ENCODE assay signal across 31 cellular contexts in genomic region chr21:17745086-17745485, GRCh38.
DNase-seq lines count a peak whose midpoint lies in the region; ATAC-seq and TF ChIP-seq lines count a peak whose summit lies in the region.
"Had no signal": no experiment of that assay in that cellular context is flagged by ENCODE, and none has a peak within 500 bp of the region (broad histone marks: within the 10 kb centered on the region; RNA-seq: fewer than 3 reads in every experiment).

No MANE protein-coding gene starts in this region.

- H2AK5ac ChIP-seq in trophoblast cell (ENCODE audit: low read length), result no peak overlapping the region

- no peak overlapping the region for H3K4me3 Mint-ChIP-seq in activated naive CD4-positive, alpha-beta T cell treated with anti-CD3 and anti-CD28 coated beads, Interleukin-2, amount 50 U/mL, for 24 hours
- no peak overlapping the region for H3K4me3 Mint-ChIP-seq in activated naive CD4-positive, alpha-beta T cell treated with anti-CD3 and anti-CD28 coated beads, Interleukin-2, amount 10 ng/mL, durations not matched to agents 7 days and 5 days
- peak overlapping the region; percentile 17 for H3K4me3 Mint-ChIP-seq in Caco-2 (ENCODE audit: unreplicated experiment)
- no peak overlapping the region for H3K4me3 Mint-ChIP-seq in stimulated activated effector memory CD8-positive, alpha-beta T cell treated with anti-CD3 and anti-CD28 coated beads, Interleukin-12 subunit alpha, Interleukin-12 subunit beta, amount 100 ng/mL, for 72 hours
- H3K4me3 Mint-ChIP-seq: B cell; CD14-positive monocyte; CD4-positive, alpha-beta memory T cell; CD4-positive, alpha-beta T cell; CD4-positive, CD25-positive, alpha-beta regulatory T cell; CD8-positive, alpha-beta memory T cell; CD8-positive, alpha-beta T cell had no signal

- H2AFZ ChIP-seq in trophoblast cell (ENCODE audit: insufficient read depth, low read length, poor library complexity), result no peak overlapping the region

- no peaks in the 10 kb centered on the region for H3K36me3 Mint-ChIP-seq in activated naive CD4-positive, alpha-beta T cell treated with anti-CD3 and anti-CD28 coated beads, Interleukin-2, amount 50 U/mL, for 24 hours
- no peaks in the 10 kb centered on the region for H3K36me3 Mint-ChIP-seq in activated naive CD4-positive, alpha-beta T cell treated with anti-CD3 and anti-CD28 coated beads, Interleukin-2, amount 10 ng/mL, durations not matched to agents 7 days and 5 days
- H3K36me3 Mint-ChIP-seq in Caco-2 (ENCODE audit: insufficient read depth, unreplicated experiment), result peaks cover 9% of the 10 kb centered on the region
- no peaks in the 10 kb centered on the region for H3K36me3 Mint-ChIP-seq in stimulated activated effector memory CD8-positive, alpha-beta T cell treated with anti-CD3 and anti-CD28 coated beads, Interleukin-12 subunit alpha, Interleukin-12 subunit beta, amount 100 ng/mL, for 72 hours
- H3K36me3 Mint-ChIP-seq: CD14-positive monocyte; CD4-positive, CD25-positive, alpha-beta regulatory T cell had no signal

- TF ChIP-seq CTCF in Caco-2 (IDR thresholded peaks at IDR 0.05; ENCODE audit: insufficient read depth in 1 of 2, low read depth in 1 of 2, low read length in 1 of 2, severe bottlenecking in 1 of 2, unreplicated experiment in 1 of 2), result no peak

- H3K18ac ChIP-seq in trophoblast cell (ENCODE audit: low read length), result no peak overlapping the region

- H3K4me3 ChIP-seq in Caco-2 (ENCODE audit: low read depth, low read length) (no peak overlapping the region), trophoblast cell (ENCODE audit: low read depth, low read length) (no peak overlapping the region)
- H3K4me3 ChIP-seq: A549; BLaER1; BLaER1 treated with 17β-estradiol and CSF1 and Interleukin-3, amounts not matched to agents 10 nM and 100 nM had no signal

- H3K4me1 ChIP-seq in Caco-2, result peaks cover 26% of the 10 kb centered on the region
- H3K4me1 ChIP-seq in trophoblast cell (ENCODE audit: control insufficient read depth in 1 of 2, insufficient read depth in 2 of 2, low read length in 2 of 2), result no peaks in the 10 kb centered on the region
- H3K4me1 ChIP-seq: A549; BE2C; BLaER1; BLaER1 treated with 17β-estradiol and CSF1 and Interleukin-3, amounts not matched to agents 10 nM and 100 nM had no signal

- H3K27me3 Mint-ChIP-seq in activated naive CD4-positive, alpha-beta T cell treated with anti-CD3 and anti-CD28 coated beads, Interleukin-2, amount 50 U/mL, for 24 hours, result no peaks in the 10 kb centered on the region
- H3K27me3 Mint-ChIP-seq in activated naive CD4-positive, alpha-beta T cell treated with anti-CD3 and anti-CD28 coated beads, Interleukin-2, amount 10 ng/mL, durations not matched to agents 7 days and 5 days, result no peaks in the 10 kb centered on the region
- H3K27me3 Mint-ChIP-seq in Caco-2 (ENCODE audit: insufficient read depth, unreplicated experiment), result no peaks in the 10 kb centered on the region
- H3K27me3 Mint-ChIP-seq: B cell; CD4-positive, alpha-beta memory T cell; CD4-positive, alpha-beta T cell; CD4-positive, CD25-positive, alpha-beta regulatory T cell; CD8-positive, alpha-beta memory T cell had no signal

- BruUV-seq in Caco-2 (replicated peaks; lab: Mats Ljungman, UMichigan), result no TSS peak

- H3K9me3 Mint-ChIP-seq in activated naive CD4-positive, alpha-beta T cell treated with anti-CD3 and anti-CD28 coated beads, Interleukin-2, amount 50 U/mL, for 24 hours, result no peaks in the 10 kb centered on the region
- H3K9me3 Mint-ChIP-seq in activated naive CD4-positive, alpha-beta T cell treated with anti-CD3 and anti-CD28 coated beads, Interleukin-2, amount 10 ng/mL, durations not matched to agents 7 days and 5 days, result peaks cover 15% of the 10 kb centered on the region
- H3K9me3 Mint-ChIP-seq in Caco-2 (ENCODE audit: unreplicated experiment), result no peaks in the 10 kb centered on the region
- no peaks in the 10 kb centered on the region for H3K9me3 Mint-ChIP-seq in stimulated activated effector memory CD8-positive, alpha-beta T cell treated with anti-CD3 and anti-CD28 coated beads, Interleukin-12 subunit alpha, Interleukin-12 subunit beta, amount 100 ng/mL, for 72 hours
- H3K9me3 Mint-ChIP-seq: CD4-positive, alpha-beta T cell had no signal

- H3K9ac ChIP-seq in trophoblast cell (ENCODE audit: low read length), result no peak overlapping the region
- H3K9ac ChIP-seq: BLaER1; BLaER1 treated with 17β-estradiol and CSF1 and Interleukin-3, amounts not matched to agents 10 nM and 100 nM had no signal

- no peak overlapping the region for H2BK120ac ChIP-seq in trophoblast cell (ENCODE audit: insufficient read depth, low read length, poor library complexity)

- H3K23ac ChIP-seq in trophoblast cell (ENCODE audit: low read length), result no peak overlapping the region

- H3K4ac ChIP-seq in trophoblast cell (ENCODE audit: low read depth, low read length), result no peak overlapping the region

- H3K4me2 ChIP-seq in trophoblast cell (ENCODE audit: low read length), result no peak overlapping the region
- H3K4me2 ChIP-seq: A549; BLaER1; BLaER1 treated with 17β-estradiol and CSF1 and Interleukin-3, amounts not matched to agents 10 nM and 100 nM had no signal

- peaks cover 13% of the 10 kb centered on the region for H3K4me1 Mint-ChIP-seq in activated naive CD4-positive, alpha-beta T cell treated with anti-CD3 and anti-CD28 coated beads, Interleukin-2, amount 50 U/mL, for 24 hours
- H3K4me1 Mint-ChIP-seq in activated naive CD4-positive, alpha-beta T cell treated with anti-CD3 and anti-CD28 coated beads, Interleukin-2, amount 10 ng/mL, durations not matched to agents 7 days and 5 days, result no peaks in the 10 kb centered on the region
- H3K4me1 Mint-ChIP-seq in Caco-2 (ENCODE audit: low read depth, unreplicated experiment), result peaks cover 32% of the 10 kb centered on the region
- peaks cover 13% of the 10 kb centered on the region for H3K4me1 Mint-ChIP-seq in stimulated activated effector memory CD8-positive, alpha-beta T cell treated with anti-CD3 and anti-CD28 coated beads, Interleukin-12 subunit alpha, Interleukin-12 subunit beta, amount 100 ng/mL, for 72 hours
- H3K4me1 Mint-ChIP-seq: B cell had no signal

- WGBS in trophoblast cell (ENCODE audit: extremely low coverage, insufficient coverage, insufficient read length), result no CpG with 5 or more reads among the region's 6 CpGs

- H2BK5ac ChIP-seq in trophoblast cell (ENCODE audit: low read depth, low read length, poor library complexity), result no peak overlapping the region

- no peak overlapping the region for H3K27ac ChIP-seq in trophoblast cell (ENCODE audit: low read depth, low read length)
- H3K27ac ChIP-seq: 22Rv1; A549; BLaER1; BLaER1 treated with 17β-estradiol and CSF1 and Interleukin-3, amounts not matched to agents 10 nM and 100 nM; C4-2B had no signal

- H4K91ac ChIP-seq in trophoblast cell (ENCODE audit: low read depth, low read length), result no peak overlapping the region

- no peak overlapping the region for H4K8ac ChIP-seq in trophoblast cell (ENCODE audit: low read depth, low read length)

- no peaks in the 10 kb centered on the region for H3K36me3 ChIP-seq in Caco-2 (ENCODE audit: control insufficient read depth, insufficient read depth, low read length)
- H3K36me3 ChIP-seq in trophoblast cell (ENCODE audit: control insufficient read depth in 1 of 2, insufficient read depth in 2 of 2, low read length in 2 of 2), result peaks cover 0 to 6% of the 10 kb centered on the region in 2 experiments
- H3K36me3 ChIP-seq: BE2C; BLaER1; BLaER1 treated with 17β-estradiol and CSF1 and Interleukin-3, amounts not matched to agents 10 nM and 100 nM had no signal

- H2BK12ac ChIP-seq in trophoblast cell (ENCODE audit: low read length), result no peak overlapping the region

- CTCF ChIA-PET in activated naive CD4-positive, alpha-beta T cell treated with anti-CD3 and anti-CD28 coated beads, Interleukin-2, amount 10 ng/mL, durations not matched to agents 7 days and 5 days (lab: Charles Lee), result no interaction called here
- CTCF ChIA-PET in Caco-2 (lab: Charles Lee), result interaction anchor here (0.6 kb wide), 1 partner anchor 33 kb away, joined by 3 read pairs; no protein-coding TSS in a partner anchor

- peak overlapping the region; percentile 68 for H3K27ac Mint-ChIP-seq in activated naive CD4-positive, alpha-beta T cell treated with anti-CD3 and anti-CD28 coated beads, Interleukin-2, amount 50 U/mL, for 24 hours
- no peak overlapping the region for H3K27ac Mint-ChIP-seq in activated naive CD4-positive, alpha-beta T cell treated with anti-CD3 and anti-CD28 coated beads, Interleukin-2, amount 10 ng/mL, durations not matched to agents 7 days and 5 days
- peak overlapping the region; percentile 63 for H3K27ac Mint-ChIP-seq in Caco-2 (ENCODE audit: unreplicated experiment)
- H3K27ac Mint-ChIP-seq in stimulated activated effector memory CD8-positive, alpha-beta T cell treated with anti-CD3 and anti-CD28 coated beads, Interleukin-12 subunit alpha, Interleukin-12 subunit beta, amount 100 ng/mL, for 72 hours, result no peak overlapping the region
- H3K27ac Mint-ChIP-seq: B cell; CD14-positive monocyte; CD4-positive, alpha-beta memory T cell; CD4-positive, alpha-beta T cell; CD8-positive, alpha-beta T cell had no signal

- peaks cover 4% of the 10 kb centered on the region for H3K79me1 ChIP-seq in trophoblast cell (ENCODE audit: low read length)

- no peak for DNase-seq in activated naive CD4-positive, alpha-beta T cell treated with anti-CD3 and anti-CD28 coated beads, Interleukin-2, amount 10 ng/mL, durations not matched to agents 7 days and 5 days
- DNase-seq in Caco-2 (peak; percentile 35 to 45), trophoblast cell (peak; percentile 83 to 91), AML-193 (lab: John Stamatoyannopoulos, UW) (no peak)
- DNase-seq in stimulated activated effector memory CD8-positive, alpha-beta T cell treated with anti-CD3 and anti-CD28 coated beads, Interleukin-12 subunit alpha, Interleukin-12 subunit beta, amount 100 ng/mL, for 72 hours (ENCODE audit: low spot score in 2 of 2), result no peak
- DNase-seq: 8988T; ACHN; BE2C; C1 segment of cervical spinal cord; Calu3; CD4-positive, alpha-beta memory T cell; CD4-positive, alpha-beta T cell; CD4-positive, CD25-positive, alpha-beta regulatory T cell; CD8-positive, alpha-beta memory T cell; CD8-positive, alpha-beta T cell; COR-L47; DMS 273 treated with DMSO at 0.1 percent for 48 hours; DMS153; DMS53; DMS79; DMS79 treated with DMSO at 0.1 percent for 48 hours; DND-41; EL had no signal

- H3K9me3 ChIP-seq in Caco-2, result no peaks in the 10 kb centered on the region; the same call in 1 of the 2 replicates
- H3K9me3 ChIP-seq in trophoblast cell (ENCODE audit: insufficient read depth, low read depth, low read length), result peaks cover 7% of the 10 kb centered on the region
- H3K9me3 ChIP-seq: A549, BE2C had no signal

- intact Hi-C loops in Caco-2 (cut with micrococcal nuclease; ENCODE audit: unreplicated experiment), result no loop called here

- POLR2A ChIA-PET in Caco-2 (lab: Charles Lee), result no interaction called here

- no peak overlapping the region for H3K14ac ChIP-seq in trophoblast cell (ENCODE audit: low read length)

- H3K27me3 ChIP-seq in Caco-2 (replicated peaks; ENCODE audit: control insufficient read depth, insufficient read depth, low read length) (no peaks in the 10 kb centered on the region), trophoblast cell (ENCODE audit: insufficient read depth, low read length) (no peaks in the 10 kb centered on the region)
- H3K27me3 ChIP-seq: BE2C; BLaER1; BLaER1 treated with 17β-estradiol and CSF1 and Interleukin-3, amounts not matched to agents 10 nM and 100 nM had no signal

- H3K79me2 ChIP-seq in trophoblast cell (ENCODE audit: control insufficient read depth, insufficient read depth, low read length, poor library complexity), result no peaks in the 10 kb centered on the region

- ATAC-seq in stimulated activated effector memory CD8-positive, alpha-beta T cell treated with anti-CD3 and anti-CD28 coated beads, Interleukin-12 subunit alpha, Interleukin-12 subunit beta, amount 100 ng/mL, for 72 hours, result no peak
- ATAC-seq: A549; CD8-positive, alpha-beta T cell had no signal

- H4K12ac ChIP-seq in trophoblast cell (ENCODE audit: low read depth, low read length), result no peak overlapping the region

Comparison
In these comparisons a context has a peak if more than half of its experiments do, and no peak if none do; other contexts are left out.
1. H3K27ac Mint-ChIP-seq: peak in activated naive CD4-positive, alpha-beta T cell treated with anti-CD3 and anti-CD28 coated beads, Interleukin-2, amount 50 U/mL, for 24 hours (single experiment) and Caco-2 (single experiment); none in activated naive CD4-positive, alpha-beta T cell treated with anti-CD3 and anti-CD28 coated beads, Interleukin-2, amount 10 ng/mL, durations not matched to agents 7 days and 5 days (single experiment) and stimulated activated effector memory CD8-positive, alpha-beta T cell treated with anti-CD3 and anti-CD28 coated beads, Interleukin-12 subunit alpha, Interleukin-12 subunit beta, amount 100 ng/mL, for 72 hours (single experiment).
2. DNase-seq: peak in Caco-2 (2 of 2) and trophoblast cell (2 of 2); none in activated naive CD4-positive, alpha-beta T cell treated with anti-CD3 and anti-CD28 coated beads, Interleukin-2, amount 10 ng/mL, durations not matched to agents 7 days and 5 days (single experiment), AML-193 (0 of 2) and stimulated activated effector memory CD8-positive, alpha-beta T cell treated with anti-CD3 and anti-CD28 coated beads, Interleukin-12 subunit alpha, Interleukin-12 subunit beta, amount 100 ng/mL, for 72 hours (0 of 2).